21 cellular contexts compared by ENCODE assay signal in genomic region chr1:36381405-36381804, GRCh38. TPM values are rescaled to one million over a fixed set of nuclear protein-coding genes. Genes with fewer than 3 reads are reported as not detected.
DNase-seq lines count a peak whose midpoint lies in the region; ATAC-seq, FAIRE-seq and TF ChIP-seq lines count a peak whose summit lies in the region.
"Had no signal": no experiment of that assay in that cellular context is flagged by ENCODE, and none has a peak within 500 bp of the region (broad histone marks: within the 10 kb centered on the region; RNA-seq: fewer than 3 reads in every experiment).

No MANE protein-coding gene starts in this region.

- WGBS in IMR-90 (ENCODE audit: extremely low coverage in 2 of 2, insufficient read length in 1 of 2), 2 experiments: no CpG with 5 or more reads among the region's 5 CpGs

- no peak for TF ChIP-seq RAD21 in IMR-90 (IDR thresholded peaks at IDR 0.05; ENCODE audit: low read length)

- H2AK9ac ChIP-seq in IMR-90 (replicated peaks; ENCODE audit: low read depth, low read length, poor library complexity): no peak overlapping the region

- H3K4me2 ChIP-seq in IMR-90 (ENCODE audit: low read depth, low read length): no peak overlapping the region
- H3K4me2 ChIP-seq: PC-9 had no signal

- no peak overlapping the region for H2BK120ac ChIP-seq in IMR-90 (ENCODE audit: low read depth, low read length)

- no peak overlapping the region for H4K91ac ChIP-seq in IMR-90 (ENCODE audit: insufficient read depth, low read depth, low read length)

- POLR2A ChIA-PET in CD4-positive, alpha-beta T cell (lab: Charles Lee): interaction anchor here (0.8 kb wide), 1 partner anchor 14 kb away, joined by 4 read pairs; no protein-coding TSS in a partner anchor
- POLR2A ChIA-PET in IMR-90 (lab: Charles Lee; ENCODE audit: unreplicated experiment): no interaction called here
- POLR2A ChIA-PET in activated CD4-positive, alpha-beta T cell treated with anti-CD3 and anti-CD28 coated beads for 36 hours (lab: Charles Lee): interaction anchor here (0.6 kb wide), 1 partner anchor 84 kb away, joined by 11 read pairs; no protein-coding TSS in a partner anchor

- no peak overlapping the region for H2BK15ac ChIP-seq in IMR-90 (ENCODE audit: low read depth, low read length)

- no peak overlapping the region for H3K27ac ChIP-seq in CD4-positive, alpha-beta T cell (ENCODE audit: low read depth, low read length)
- no peak overlapping the region for H3K27ac ChIP-seq in IMR-90 (ENCODE audit: insufficient read depth, low read length)
- H3K27ac ChIP-seq: colonic mucosa, PC-9 had no signal

- dilution Hi-C loops in IMR-90 (cut with HindIII; ENCODE audit: low sequenced_read_pairs, unreplicated experiment): no loop called here

- no peak overlapping the region for H3K56ac ChIP-seq in IMR-90 (ENCODE audit: extremely low read depth, insufficient read depth, low read length)

- no peak overlapping the region for H2BK5ac ChIP-seq in IMR-90 (ENCODE audit: low read depth, low read length, poor library complexity, severe bottlenecking)

- in situ Hi-C loops in IMR-90 (cut with MboI; ENCODE audit: low sequenced_read_pairs): no loop called here

- ATAC-seq in CD4-positive, alpha-beta T cell (ENCODE audit: poor library complexity): no peak
- no peak for ATAC-seq in IMR-90 (ENCODE audit: low read depth)
- ATAC-seq in activated CD4-positive, alpha-beta T cell treated with anti-CD3 and anti-CD28 coated beads for 36 hours: no peak
- ATAC-seq: HCT116 had no signal

- H3K36me3 Mint-ChIP-seq in CD4-positive, alpha-beta T cell (ENCODE audit: low read depth): peaks cover 20% of the 10 kb centered on the region
- H3K36me3 Mint-ChIP-seq in chondrocyte (ENCODE audit: low read depth): peaks cover 2% of the 10 kb centered on the region
- peaks cover 4% of the 10 kb centered on the region for H3K36me3 Mint-ChIP-seq in osteocyte (ENCODE audit: unreplicated experiment)
- H3K36me3 Mint-ChIP-seq in activated CD4-positive, alpha-beta T cell treated with anti-CD3 and anti-CD28 coated beads for 36 hours (ENCODE audit: low read depth): peaks cover 17% of the 10 kb centered on the region

- H3K14ac ChIP-seq in IMR-90 (replicated peaks; ENCODE audit: low read depth, low read length): no peak overlapping the region

- no TSS peak for BruUV-seq in IMR-90 (replicated peaks; lab: Mats Ljungman, UMichigan)

- peak overlapping the region; percentile 30; the same call in 1 of the 2 replicates for H2AK5ac ChIP-seq in IMR-90 (ENCODE audit: low read depth, low read length)

- H4K20me1 ChIP-seq in IMR-90 (ENCODE audit: insufficient read depth, low read length): peaks cover 64% of the 10 kb centered on the region

- no peak overlapping the region for H3K18ac ChIP-seq in IMR-90 (ENCODE audit: low read depth, low read length)

- no peaks in the 10 kb centered on the region for H3K27me3 Mint-ChIP-seq in CD4-positive, alpha-beta T cell
- H3K27me3 Mint-ChIP-seq in chondrocyte (ENCODE audit: low read depth) (no peaks in the 10 kb centered on the region), osteocyte (ENCODE audit: unreplicated experiment) (no peaks in the 10 kb centered on the region)
- no peaks in the 10 kb centered on the region for H3K27me3 Mint-ChIP-seq in activated CD4-positive, alpha-beta T cell treated with anti-CD3 and anti-CD28 coated beads for 36 hours
- H3K27me3 Mint-ChIP-seq: activated CD4-positive, alpha-beta T cell treated with anti-CD3 and anti-CD28 coated beads, Interleukin-2, amount 10 ng/mL, durations not matched to agents 7 days and 5 days had no signal

- H3K4me1 ChIP-seq in IMR-90 (ENCODE audit: control insufficient read depth, insufficient read depth, low read length): peaks cover 6% of the 10 kb centered on the region

- H3K79me1 ChIP-seq in IMR-90 (ENCODE audit: low read depth in 1 of 2, low read length in 2 of 2): peaks cover 10 to 74% of the 10 kb centered on the region in 2 experiments

- H2AFZ ChIP-seq in IMR-90 (replicated peaks; ENCODE audit: low read length, poor library complexity): no peak overlapping the region
- H2AFZ ChIP-seq: PC-9 had no signal

- no peaks in the 10 kb centered on the region for H3K9me3 Mint-ChIP-seq in CD4-positive, alpha-beta T cell
- H3K9me3 Mint-ChIP-seq in chondrocyte (ENCODE audit: low read depth) (no peaks in the 10 kb centered on the region), osteocyte (ENCODE audit: unreplicated experiment) (no peaks in the 10 kb centered on the region)
- no peaks in the 10 kb centered on the region for H3K9me3 Mint-ChIP-seq in activated CD4-positive, alpha-beta T cell treated with anti-CD3 and anti-CD28 coated beads for 36 hours (ENCODE audit: low read depth)
- H3K9me3 Mint-ChIP-seq: activated CD4-positive, alpha-beta T cell treated with anti-CD3 and anti-CD28 coated beads, Interleukin-2, amount 10 ng/mL, durations not matched to agents 7 days and 5 days; activated T-helper 1 cell treated with anti-CD3 and anti-CD28 coated beads, Interleukin-12 subunit alpha, Interleukin-12 subunit beta, Interleukin-2, Interleukin-4 antibody, amounts not matched to agents 30 ng/mL and 10 ng/mL and 1 ng/mL, durations not matched to agents 14 hours and 24 hours and 36 hours had no signal

- TF ChIP-seq POLR2A in IMR-90 (IDR thresholded peaks at IDR 0.05; ENCODE audit: low read depth, low read length): no peak

- H3K4me1 Mint-ChIP-seq in CD4-positive, alpha-beta T cell (ENCODE audit: low read depth): peaks cover 85% of the 10 kb centered on the region
- H3K4me1 Mint-ChIP-seq in chondrocyte (ENCODE audit: low read depth) (peaks cover 62% of the 10 kb centered on the region), osteocyte (ENCODE audit: unreplicated experiment) (peaks cover 35% of the 10 kb centered on the region)
- H3K4me1 Mint-ChIP-seq in activated CD4-positive, alpha-beta T cell treated with anti-CD3 and anti-CD28 coated beads for 36 hours: peaks cover 64% of the 10 kb centered on the region

- CTCF ChIA-PET in CD4-positive, alpha-beta T cell (lab: Charles Lee): interaction anchor here (1.5 to 1.7 kb wide), 2 partner anchors 12 to 16 kb away, joined by 3 to 5 read pairs; partner anchors contain the start of gene LSM10
- CTCF ChIA-PET in IMR-90 (lab: Yijun Ruan, JAX): no interaction called here
- CTCF ChIA-PET in activated CD4-positive, alpha-beta T cell treated with anti-CD3 and anti-CD28 coated beads for 36 hours (lab: Charles Lee): interaction anchor here (0.6 to 1.5 kb wide), 5 partner anchors 9 to 82 kb away, joined by 3 to 4 read pairs (median 3); no protein-coding TSS in a partner anchor

- no peak overlapping the region for H4K5ac ChIP-seq in IMR-90 (ENCODE audit: low read depth, low read length)

- no peak overlapping the region for H3K23ac ChIP-seq in IMR-90 (ENCODE audit: low read depth, low read length)

- H3K9me1 ChIP-seq in IMR-90 (ENCODE audit: insufficient read depth, low read length): peaks cover 25% of the 10 kb centered on the region

- no peak for DNase-seq in CD4-positive, alpha-beta T cell
- DNase-seq in IMR-90 (no peak), chondrocyte (ENCODE audit: low spot score) (no peak), osteocyte (ENCODE audit: extremely low spot score, unreplicated experiment) (no peak), frontal cortex (ENCODE audit: low spot score in 2 of 2) (no peak), NAMALWA (ENCODE audit: low spot score) (no peak), NCI-H345 (lab: John Stamatoyannopoulos, UW) (no peak)
- no peak for DNase-seq in activated CD4-positive, alpha-beta T cell treated with anti-CD3 and anti-CD28 coated beads for 36 hours
- DNase-seq: activated CD4-positive, alpha-beta T cell treated with anti-CD3 and anti-CD28 coated beads, Interleukin-2, amount 10 ng/mL, durations not matched to agents 7 days and 5 days; AML-193; colonic mucosa; DMS153; foreskin melanocyte; NCI-H774; PC-9; substantia nigra; T1000 had no signal

- no peak for TF ChIP-seq CTCF in CD4-positive, alpha-beta T cell (IDR thresholded peaks at IDR 0.05)
- TF ChIP-seq CTCF in IMR-90 (conservative IDR thresholded peaks at IDR 0.05; ENCODE audit: low read depth, low read length) (no peak), chondrocyte (IDR thresholded peaks at IDR 0.05) (no peak), osteocyte (IDR thresholded peaks at IDR 0.05) (no peak)

- no peak overlapping the region for H3K9ac ChIP-seq in IMR-90 (ENCODE audit: low read depth, low read length)

- no peak overlapping the region for H3K4ac ChIP-seq in IMR-90 (ENCODE audit: low read depth, low read length)

- H2BK20ac ChIP-seq in IMR-90 (ENCODE audit: low read depth, low read length): no peak overlapping the region

- no peak for FAIRE-seq in frontal cortex (lab: Jason Lieb, UNC)

- peaks cover 8% of the 10 kb centered on the region for H3K36me3 ChIP-seq in IMR-90 (ENCODE audit: control insufficient read depth, insufficient read depth, low read length)
- H3K36me3 ChIP-seq: colonic mucosa, right atrium auricular region had no signal

- intact Hi-C loops in CD4-positive, alpha-beta T cell (cut with DNase I, micrococcal nuclease): loop anchor here in 1 of 2 experiments (5.0 kb wide), 2 partner anchors 39 to 74 kb away; partner anchors contain the start of gene SH3D21
- intact Hi-C loops in IMR-90 (cut with micrococcal nuclease): no loop called here
- intact Hi-C loops in activated CD4-positive, alpha-beta T cell treated with anti-CD3 and anti-CD28 coated beads for 36 hours (cut with DNase I, micrococcal nuclease): loop anchor here in 1 of 2 experiments (10.0 kb wide), 2 partner anchors 497 to 827 kb away; partner anchors contain the start of genes AGO1, KIAA0319L and NCDN

- no peak overlapping the region for H4K8ac ChIP-seq in IMR-90 (ENCODE audit: low read depth in 2 of 2, low read length in 2 of 2)

- peak overlapping the region; percentile 98 for H3K27ac Mint-ChIP-seq in CD4-positive, alpha-beta T cell
- peak overlapping the region; percentile 32 for H3K27ac Mint-ChIP-seq in chondrocyte (ENCODE audit: unreplicated experiment)
- H3K27ac Mint-ChIP-seq in osteocyte (ENCODE audit: unreplicated experiment): peak overlapping the region; percentile 1
- no peak overlapping the region for H3K27ac Mint-ChIP-seq in activated CD4-positive, alpha-beta T cell treated with anti-CD3 and anti-CD28 coated beads for 36 hours

- no peaks in the 10 kb centered on the region for H3K27me3 ChIP-seq in CD4-positive, alpha-beta T cell (ENCODE audit: control insufficient read depth, insufficient read depth, low read length)
- H3K27me3 ChIP-seq in IMR-90 (ENCODE audit: control insufficient read depth, insufficient read depth, low read length): no peaks in the 10 kb centered on the region
- H3K27me3 ChIP-seq: colonic mucosa, right atrium auricular region had no signal

- H3K9me3 ChIP-seq in CD4-positive, alpha-beta T cell (ENCODE audit: control insufficient read depth, low read length): no peaks in the 10 kb centered on the region
- no peaks in the 10 kb centered on the region for H3K9me3 ChIP-seq in IMR-90 (ENCODE audit: control insufficient read depth, insufficient read depth, low read length)
- H3K9me3 ChIP-seq: colonic mucosa, right atrium auricular region had no signal

- H3K4me3 Mint-ChIP-seq in CD4-positive, alpha-beta T cell: peak overlapping the region; percentile 12
- H3K4me3 Mint-ChIP-seq in chondrocyte (ENCODE audit: unreplicated experiment): no peak overlapping the region
- no peak overlapping the region for H3K4me3 Mint-ChIP-seq in osteocyte (ENCODE audit: unreplicated experiment)
- H3K4me3 Mint-ChIP-seq in activated CD4-positive, alpha-beta T cell treated with anti-CD3 and anti-CD28 coated beads for 36 hours: no peak overlapping the region
- H3K4me3 Mint-ChIP-seq: activated CD4-positive, alpha-beta T cell treated with anti-CD3 and anti-CD28 coated beads, Interleukin-2, amount 10 ng/mL, durations not matched to agents 7 days and 5 days; activated T-helper 1 cell treated with anti-CD3 and anti-CD28 coated beads, Interleukin-12 subunit alpha, Interleukin-12 subunit beta, Interleukin-2, Interleukin-4 antibody, amounts not matched to agents 30 ng/mL and 10 ng/mL and 1 ng/mL, durations not matched to agents 14 hours and 24 hours and 36 hours had no signal

- no peak overlapping the region for H3K4me3 ChIP-seq in IMR-90 (ENCODE audit: insufficient read depth, low read depth, low read length)
- H3K4me3 ChIP-seq: colonic mucosa, lung, PC-9, right atrium auricular region had no signal

RNA-seq across cellular contexts. Expression of gene STK40, which starts 4.3 kb away (rescaled TPM):
- total RNA-seq in CD4-positive, alpha-beta T cell: 10 to 100 TPM; 17.8 to 20.7 TPM
- 13.9 and 16.0 TPM in 2 replicates for total RNA-seq in IMR-90 (2012; rRNA removed)
- 29.9 and 30.6 TPM in 2 replicates for polyA plus RNA-seq in IMR-90 (2012; rRNA removed)
- polyA plus RNA-seq in IMR-90 (2012; cell fraction: cytosol; rRNA removed): 19.7 and 29.3 TPM in 2 replicates
- polyA plus RNA-seq in IMR-90 (2012; cell fraction: nucleus; rRNA removed; ENCODE audit: low replicate concordance): 49.8 and 78.6 TPM in 2 replicates
- 42.6 to 63.7 TPM (median 59.9 TPM) in 3 replicates for total RNA-seq in chondrocyte
- total RNA-seq in osteocyte: 42.0 and 45.0 TPM in 2 replicates
- 10.6 TPM for total RNA-seq in frontal cortex
- 10 to 100 TPM; 38.8 to 51.3 TPM for total RNA-seq in activated CD4-positive, alpha-beta T cell treated with anti-CD3 and anti-CD28 coated beads for 36 hours

RNA-seq across cellular contexts. Expression of gene LSM10, which starts 16.3 kb away (rescaled TPM):
- 10 to 100 TPM; 25.6 to 26.0 TPM for total RNA-seq in CD4-positive, alpha-beta T cell
- total RNA-seq in IMR-90 (2012; rRNA removed) (10.3 and 11.7 TPM in 2 replicates), chondrocyte (45.0 to 47.3 TPM (median 45.7 TPM) in 3 replicates), osteocyte (46.5 and 48.2 TPM in 2 replicates), frontal cortex (3.3 TPM)
- polyA plus RNA-seq in IMR-90 (2012; rRNA removed): 78.9 and 94.1 TPM in 2 replicates
- 66.7 and 93.2 TPM in 2 replicates for polyA plus RNA-seq in IMR-90 (2012; cell fraction: cytosol; rRNA removed)
- polyA plus RNA-seq in IMR-90 (2012; cell fraction: nucleus; rRNA removed; ENCODE audit: low replicate concordance): 24.5 and 29.7 TPM in 2 replicates
- total RNA-seq in activated CD4-positive, alpha-beta T cell treated with anti-CD3 and anti-CD28 coated beads for 36 hours: 10 to 100 TPM; 40.6 to 44.0 TPM

RNA-seq across cellular contexts. Expression of gene EVA1B, which starts 58.0 kb away (rescaled TPM):
- total RNA-seq in CD4-positive, alpha-beta T cell: 1 to 10 TPM; 1.5 to 1.8 TPM
- total RNA-seq in IMR-90 (2012; rRNA removed) (49.8 and 63.3 TPM in 2 replicates), chondrocyte (55.7 to 88.4 TPM (median 85.2 TPM) in 3 replicates), osteocyte (113 and 115 TPM in 2 replicates), frontal cortex (3.7 TPM)
- polyA plus RNA-seq in IMR-90 (2012; rRNA removed): 64.6 and 147 TPM in 2 replicates
- polyA plus RNA-seq in IMR-90 (2012; cell fraction: cytosol; rRNA removed): 167 and 245 TPM in 2 replicates
- 42.8 and 99.5 TPM in 2 replicates for polyA plus RNA-seq in IMR-90 (2012; cell fraction: nucleus; rRNA removed; ENCODE audit: low replicate concordance)
- total RNA-seq in activated CD4-positive, alpha-beta T cell treated with anti-CD3 and anti-CD28 coated beads for 36 hours: 1 to 10 TPM; 2.7 to 3.1 TPM

Comparison
In these comparisons a context has a peak if more than half of its experiments do, and no peak if none do; other contexts are left out.
1. RNA of gene EVA1B, which starts 58.0 kb away (total RNA-seq): 113 to 115 TPM in osteocyte, 55.7 to 88.4 TPM in chondrocyte and 49.8 to 63.3 TPM in IMR-90; 3.7 TPM in frontal cortex (single experiment), 2.7 to 3.1 TPM in activated CD4-positive, alpha-beta T cell treated with anti-CD3 and anti-CD28 coated beads for 36 hours and 1.5 to 1.8 TPM in CD4-positive, alpha-beta T cell; every median in the first group is over 10 times any median in the second.